ENCODE assay signal across 1 cellular context in the genomic region with DNA sequence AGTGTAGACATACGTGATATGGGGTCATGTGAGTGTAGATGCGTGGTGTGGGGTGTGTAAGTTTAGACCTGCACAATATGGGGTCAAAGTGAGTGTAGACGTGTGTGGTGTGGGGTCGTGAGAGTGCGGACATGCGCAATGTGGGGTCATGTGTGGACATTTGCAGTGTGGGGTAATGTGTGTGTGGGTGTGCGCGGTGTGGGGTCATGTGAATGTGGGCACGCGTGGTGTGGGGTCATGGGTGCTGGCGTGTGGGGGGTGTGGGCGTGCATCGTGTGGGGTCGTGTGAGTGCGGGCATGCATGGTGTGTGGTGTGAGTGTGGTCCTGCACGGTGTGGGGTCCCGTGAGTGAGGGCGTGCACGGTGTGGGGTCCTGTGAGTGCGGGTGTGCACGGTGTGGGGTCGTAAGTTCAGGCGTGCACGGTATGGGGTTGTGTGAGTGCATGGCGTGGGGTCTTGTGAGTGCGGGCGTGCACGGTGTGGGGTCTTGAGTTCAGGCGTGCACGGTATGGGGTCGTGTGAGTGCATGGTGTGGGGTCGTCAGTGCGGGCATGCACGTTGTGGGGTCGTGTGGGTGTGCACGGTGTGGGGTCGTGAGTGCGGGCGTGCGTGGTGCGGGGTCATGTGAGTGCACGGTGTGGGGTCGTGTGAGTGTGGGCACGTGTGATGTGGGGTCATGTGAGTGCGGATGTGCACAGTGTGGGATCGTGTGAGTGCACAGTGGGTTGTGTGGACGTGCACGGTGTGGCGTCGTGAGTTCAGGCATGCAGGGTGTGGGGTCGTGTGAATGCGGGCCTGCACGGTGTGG.
TF ChIP-seq lines count a peak whose summit lies in the region.

No MANE protein-coding gene starts in this region.

TF ChIP-seq in WTC11, 78 proteins besides CTCF, POLR2A, EP300 and RAD21 (continued from another document):
- TF ChIP-seq, protein P1, sequence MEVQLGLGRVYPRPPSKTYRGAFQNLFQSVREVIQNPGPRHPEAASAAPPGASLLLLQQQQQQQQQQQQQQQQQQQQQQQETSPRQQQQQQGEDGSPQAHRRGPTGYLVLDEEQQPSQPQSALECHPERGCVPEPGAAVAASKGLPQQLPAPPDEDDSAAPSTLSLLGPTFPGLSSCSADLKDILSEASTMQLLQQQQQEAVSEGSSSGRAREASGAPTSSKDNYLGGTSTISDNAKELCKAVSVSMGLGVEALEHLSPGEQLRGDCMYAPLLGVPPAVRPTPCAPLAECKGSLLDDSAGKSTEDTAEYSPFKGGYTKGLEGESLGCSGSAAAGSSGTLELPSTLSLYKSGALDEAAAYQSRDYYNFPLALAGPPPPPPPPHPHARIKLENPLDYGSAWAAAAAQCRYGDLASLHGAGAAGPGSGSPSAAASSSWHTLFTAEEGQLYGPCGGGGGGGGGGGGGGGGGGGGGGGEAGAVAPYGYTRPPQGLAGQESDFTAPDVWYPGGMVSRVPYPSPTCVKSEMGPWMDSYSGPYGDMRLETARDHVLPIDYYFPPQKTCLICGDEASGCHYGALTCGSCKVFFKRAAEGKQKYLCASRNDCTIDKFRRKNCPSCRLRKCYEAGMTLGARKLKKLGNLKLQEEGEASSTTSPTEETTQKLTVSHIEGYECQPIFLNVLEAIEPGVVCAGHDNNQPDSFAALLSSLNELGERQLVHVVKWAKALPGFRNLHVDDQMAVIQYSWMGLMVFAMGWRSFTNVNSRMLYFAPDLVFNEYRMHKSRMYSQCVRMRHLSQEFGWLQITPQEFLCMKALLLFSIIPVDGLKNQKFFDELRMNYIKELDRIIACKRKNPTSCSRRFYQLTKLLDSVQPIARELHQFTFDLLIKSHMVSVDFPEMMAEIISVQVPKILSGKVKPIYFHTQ (CRISPR knock-in tag; IDR thresholded peaks at IDR 0.05) = no peak
